In the genomic region with DNA sequence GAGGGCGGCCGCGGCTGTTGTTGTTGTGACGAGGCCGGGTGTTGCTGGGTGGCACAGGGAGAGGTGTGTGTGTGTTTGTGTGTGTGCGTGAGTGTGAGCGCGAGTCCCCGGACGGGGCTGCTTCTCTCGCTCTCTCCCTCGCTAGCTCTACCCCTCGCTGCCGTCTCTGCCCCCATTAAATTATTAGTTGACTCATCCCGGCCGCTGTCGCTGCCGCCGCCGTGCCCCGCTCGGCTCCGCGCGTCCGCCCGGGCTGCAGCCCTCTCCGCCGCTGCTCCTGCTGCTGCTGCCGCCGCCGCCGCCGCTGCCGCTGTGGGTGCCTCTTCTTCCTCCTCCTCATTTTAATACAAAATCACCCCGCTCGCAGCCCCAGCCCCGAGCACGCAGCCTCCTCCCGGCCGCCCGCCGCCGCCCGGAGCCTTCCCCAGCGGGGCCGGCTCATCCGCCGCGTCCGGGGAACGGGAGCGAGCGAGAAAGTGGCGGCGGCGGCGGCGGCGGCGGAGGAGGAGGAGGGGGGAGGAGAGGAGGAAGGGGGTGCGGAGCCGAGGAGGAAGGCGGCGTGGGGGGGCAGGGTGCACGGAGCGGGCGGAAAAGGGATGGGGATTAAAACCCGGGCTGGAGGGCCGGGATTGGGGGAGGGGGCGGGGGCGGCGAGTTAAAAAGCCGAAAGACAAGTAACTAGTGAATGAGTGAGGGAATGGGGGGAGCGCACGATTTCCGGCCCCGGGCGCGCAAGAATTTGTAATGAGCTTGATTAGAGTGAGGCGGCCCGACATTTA, we compare ENCODE assay signal across 8 cellular contexts. TPM values are rescaled to one million over a fixed set of nuclear protein-coding genes. Genes with fewer than 3 reads are reported as not detected.
DNase-seq lines count a peak whose midpoint lies in the region; ATAC-seq and TF ChIP-seq lines count a peak whose summit lies in the region.

A gene (minus strand): TSS at position 478 of the 779 bp plus-strand sequence. CDS start 4,372 bp downstream, outside the sequence.

- no peak for TF ChIP-seq CTCF in WTC11 (IDR thresholded peaks at IDR 0.05)
- TF ChIP-seq CTCF in spleen (IDR thresholded peaks at IDR 0.05 in 8 of 11, conservative IDR thresholded peaks at IDR 0.05 in 3 of 11), result no peak

- peak within 1 kb of the TSS; percentile 93 for H3K4me3 Mint-ChIP-seq in WTC11
- H3K4me3 Mint-ChIP-seq in central memory CD8-positive, alpha-beta T cell, result peak within 1 kb of the TSS; percentile 97

- no peaks in the 10 kb centered on the region for H3K9me3 ChIP-seq in spleen

- CTCF ChIA-PET in HEK293T (lab: Yijun Ruan, JAX) (no interaction called here), WTC11 (lab: Charles Lee) (no interaction called here)

- peaks cover 6% of the 10 kb centered on the region for H3K36me3 Mint-ChIP-seq in WTC11
- H3K36me3 Mint-ChIP-seq in central memory CD8-positive, alpha-beta T cell (ENCODE audit: insufficient read depth), result peaks cover 32% of the 10 kb centered on the region

- H3K4me1 Mint-ChIP-seq in WTC11, result peaks cover 51% of the 10 kb centered on the region
- H3K4me1 Mint-ChIP-seq in central memory CD8-positive, alpha-beta T cell, result peaks cover 59% of the 10 kb centered on the region

- H3K36me3 ChIP-seq in spleen, result peaks cover 0 to 10% (median 0%) of the 10 kb centered on the region in 6 donors

- peak in 1 of 3 donors; percentile 34 for TF ChIP-seq POLR2A in spleen (IDR thresholded peaks at IDR 0.05)

- intact Hi-C loops in spleen (cut with DNase I; ENCODE audit: low total_unique reads), result no loop called here

- 0 to 1% (median 1%) methylated on average over 68 to 82 of the region's 82 CpGs for WGBS in spleen, 5 donors

- peak within 1 kb of the TSS; percentile 78 to 95 (median 94) for H3K27ac ChIP-seq in spleen

- POLR2A ChIA-PET in HEK293T (lab: Yijun Ruan, JAX) (no interaction called here), WTC11 (lab: Charles Lee) (interaction anchor here (0.5 to 0.6 kb wide), 3 partner anchors 24 to 155 kb away, joined by 3 to 4 read pairs (median 4); no protein-coding TSS in a partner anchor)

- no peaks in the 10 kb centered on the region for H3K27me3 Mint-ChIP-seq in WTC11 (ENCODE audit: low read depth)
- no peaks in the 10 kb centered on the region for H3K27me3 Mint-ChIP-seq in central memory CD8-positive, alpha-beta T cell

- peak; percentile 51 for ATAC-seq in WTC11
- peak; percentile 65 for ATAC-seq in central memory CD8-positive, alpha-beta T cell (replicated peaks; ENCODE audit: extremely low read depth, poor library complexity, severe bottlenecking)

- H3K4me3 ChIP-seq in spleen, result peak within 1 kb of the TSS; percentile 68 to 83 (median 74)

- peak within 1 kb of the TSS; percentile 83 for H3K27ac Mint-ChIP-seq in WTC11
- H3K27ac Mint-ChIP-seq in central memory CD8-positive, alpha-beta T cell (ENCODE audit: low read depth), result peak within 1 kb of the TSS; percentile 99

- H3K9me3 Mint-ChIP-seq in WTC11, result no peaks in the 10 kb centered on the region
- H3K9me3 Mint-ChIP-seq in central memory CD8-positive, alpha-beta T cell, result no peaks in the 10 kb centered on the region

- peaks cover 13 to 84% (median 40%) of the 10 kb centered on the region in 6 donors for H3K4me1 ChIP-seq in spleen

- H3K27me3 ChIP-seq in spleen (replicated peaks in 1 of 7), result no peaks in the 10 kb centered on the region

- DNase-seq in GM04504 (ENCODE audit: low read depth), result peak; percentile 10
- peak; percentile 35 for DNase-seq in HEK293T (ENCODE audit: extremely low spot score)
- DNase-seq in NCI-H1092 treated with DMSO at 0.1 percent for 48 hours (lab: John Stamatoyannopoulos, UW), result peak; percentile 68
- DNase-seq in WTC11 (ENCODE audit: low spot score), result peak; percentile 86
- peak; percentile 48 to 58 for DNase-seq in central memory CD8-positive, alpha-beta T cell (ENCODE audit: low spot score in 2 of 2)
- DNase-seq in islet precursor cell, result peak; percentile 85
- DNase-seq in spleen, result peak; percentile 95
- no peak for DNase-seq in cortex of kidney (lab: John Stamatoyannopoulos, UW)

TF ChIP-seq in HEK293T, 16 proteins besides CTCF, POLR2A, EP300 and RAD21:
- TF ChIP-seq FOXM1 (IDR thresholded peaks at IDR 0.05; ENCODE audit: borderline replicate concordance), result no peak
- TF ChIP-seq LEF1 (IDR thresholded peaks at IDR 0.05; ENCODE audit: borderline replicate concordance), result no peak
- TF ChIP-seq ELF4 (IDR thresholded peaks at IDR 0.05), result no peak
- TF ChIP-seq L3MBTL2 (conservative IDR thresholded peaks at IDR 0.05), result no peak
- TF ChIP-seq, protein P1, sequence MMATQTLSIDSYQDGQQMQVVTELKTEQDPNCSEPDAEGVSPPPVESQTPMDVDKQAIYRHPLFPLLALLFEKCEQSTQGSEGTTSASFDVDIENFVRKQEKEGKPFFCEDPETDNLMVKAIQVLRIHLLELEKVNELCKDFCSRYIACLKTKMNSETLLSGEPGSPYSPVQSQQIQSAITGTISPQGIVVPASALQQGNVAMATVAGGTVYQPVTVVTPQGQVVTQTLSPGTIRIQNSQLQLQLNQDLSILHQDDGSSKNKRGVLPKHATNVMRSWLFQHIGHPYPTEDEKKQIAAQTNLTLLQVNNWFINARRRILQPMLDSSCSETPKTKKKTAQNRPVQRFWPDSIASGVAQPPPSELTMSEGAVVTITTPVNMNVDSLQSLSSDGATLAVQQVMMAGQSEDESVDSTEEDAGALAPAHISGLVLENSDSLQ (IDR thresholded peaks at IDR 0.05), result no peak
- no peak for TF ChIP-seq NFRKB (IDR thresholded peaks at IDR 0.05)
- no peak for TF ChIP-seq SP1 (IDR thresholded peaks at IDR 0.05)
- no peak for TF ChIP-seq HDGF (IDR thresholded peaks at IDR 0.05; ENCODE audit: borderline replicate concordance)
- no peak for TF ChIP-seq FOXK2 (IDR thresholded peaks at IDR 0.05)
- TF ChIP-seq CTBP1 (IDR thresholded peaks at IDR 0.05; ENCODE audit: borderline replicate concordance), result no peak
- no peak for TF ChIP-seq FOXA1 (IDR thresholded peaks at IDR 0.05)
- no peak for TF ChIP-seq BHLHE40 (IDR thresholded peaks at IDR 0.05; ENCODE audit: borderline replicate concordance)
- no peak for TF ChIP-seq ZNF384 (IDR thresholded peaks at IDR 0.05)
- TF ChIP-seq ARNT (IDR thresholded peaks at IDR 0.05), result no peak
- no peak for TF ChIP-seq TARDBP (IDR thresholded peaks at IDR 0.05)
- no peak for TF ChIP-seq SUZ12 (IDR thresholded peaks at IDR 0.05)

TF ChIP-seq in WTC11, 78 proteins besides CTCF, POLR2A, EP300 and RAD21:
- TF ChIP-seq, protein P2, sequence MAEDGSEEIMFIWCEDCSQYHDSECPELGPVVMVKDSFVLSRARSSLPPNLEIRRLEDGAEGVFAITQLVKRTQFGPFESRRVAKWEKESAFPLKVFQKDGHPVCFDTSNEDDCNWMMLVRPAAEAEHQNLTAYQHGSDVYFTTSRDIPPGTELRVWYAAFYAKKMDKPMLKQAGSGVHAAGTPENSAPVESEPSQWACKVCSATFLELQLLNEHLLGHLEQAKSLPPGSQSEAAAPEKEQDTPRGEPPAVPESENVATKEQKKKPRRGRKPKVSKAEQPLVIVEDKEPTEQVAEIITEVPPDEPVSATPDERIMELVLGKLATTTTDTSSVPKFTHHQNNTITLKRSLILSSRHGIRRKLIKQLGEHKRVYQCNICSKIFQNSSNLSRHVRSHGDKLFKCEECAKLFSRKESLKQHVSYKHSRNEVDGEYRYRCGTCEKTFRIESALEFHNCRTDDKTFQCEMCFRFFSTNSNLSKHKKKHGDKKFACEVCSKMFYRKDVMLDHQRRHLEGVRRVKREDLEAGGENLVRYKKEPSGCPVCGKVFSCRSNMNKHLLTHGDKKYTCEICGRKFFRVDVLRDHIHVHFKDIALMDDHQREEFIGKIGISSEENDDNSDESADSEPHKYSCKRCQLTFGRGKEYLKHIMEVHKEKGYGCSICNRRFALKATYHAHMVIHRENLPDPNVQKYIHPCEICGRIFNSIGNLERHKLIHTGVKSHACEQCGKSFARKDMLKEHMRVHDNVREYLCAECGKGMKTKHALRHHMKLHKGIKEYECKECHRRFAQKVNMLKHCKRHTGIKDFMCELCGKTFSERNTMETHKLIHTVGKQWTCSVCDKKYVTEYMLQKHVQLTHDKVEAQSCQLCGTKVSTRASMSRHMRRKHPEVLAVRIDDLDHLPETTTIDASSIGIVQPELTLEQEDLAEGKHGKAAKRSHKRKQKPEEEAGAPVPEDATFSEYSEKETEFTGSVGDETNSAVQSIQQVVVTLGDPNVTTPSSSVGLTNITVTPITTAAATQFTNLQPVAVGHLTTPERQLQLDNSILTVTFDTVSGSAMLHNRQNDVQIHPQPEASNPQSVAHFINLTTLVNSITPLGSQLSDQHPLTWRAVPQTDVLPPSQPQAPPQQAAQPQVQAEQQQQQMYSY (CRISPR knock-in tag; IDR thresholded peaks at IDR 0.05), result peak; percentile 91
- TF ChIP-seq SP1 (CRISPR knock-in tag; conservative IDR thresholded peaks at IDR 0.05) (peak; percentile 14; the same call in 1 of the 2 replicates), MXD4 (CRISPR knock-in tag; IDR thresholded peaks at IDR 0.05; ENCODE audit: borderline replicate concordance) (no peak), FOXK1 (CRISPR knock-in tag; IDR thresholded peaks at IDR 0.05) (peak; percentile 49; the same call in 1 of the 2 replicates)

RNA-seq across cellular contexts. Expression of the gene that starts here (rescaled TPM):
- 31.1 to 36.8 TPM (median 36.2 TPM) in 3 replicates for total RNA-seq in WTC11 (2021)
- 100 to 1,000 TPM in 1 of 7 donors, 10 to 100 TPM in 6; 57.2 to 104 (median 71.3) TPM for total RNA-seq in spleen
- 10 to 100 TPM; 11.7 to 14.4 (median 12.6) TPM for polyA plus RNA-seq in spleen
